In the genomic region with DNA sequence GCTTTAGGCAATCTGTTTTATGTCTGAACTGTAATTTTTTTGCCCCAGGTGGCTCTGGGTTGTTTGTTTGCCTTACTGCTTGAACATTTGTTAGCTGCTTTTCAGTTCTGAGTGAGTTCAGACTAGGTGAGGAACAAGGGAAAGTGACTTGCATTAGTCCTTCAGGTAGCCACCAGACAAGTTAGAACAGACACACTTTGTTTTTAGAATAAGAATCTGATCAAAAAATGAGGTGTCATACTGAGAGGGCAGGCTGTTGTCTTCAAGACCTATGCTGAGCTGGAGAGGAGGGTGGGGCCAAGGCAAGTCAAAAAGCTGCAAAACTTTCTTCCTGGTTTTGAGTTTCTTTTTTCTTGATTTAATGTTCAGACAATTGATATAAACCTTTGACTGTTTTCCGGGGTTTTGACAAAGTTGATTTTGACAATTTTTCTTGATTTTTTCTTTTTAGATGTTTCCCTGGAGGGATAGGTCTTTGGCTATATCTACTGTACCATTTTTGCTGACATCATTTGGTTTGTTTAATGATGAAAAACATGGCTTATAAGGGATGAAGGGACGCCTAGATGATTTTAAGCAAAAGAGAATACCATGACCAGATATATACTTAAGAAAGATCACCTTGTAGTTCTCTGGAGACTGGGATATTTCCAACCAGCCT, we compare ENCODE assay signal across 4 cellular contexts.
TF ChIP-seq lines count a peak whose summit lies in the region.

No MANE protein-coding gene starts in this region.

TF ChIP-seq in HEK293, 187 proteins besides CTCF, POLR2A, EP300 and RAD21:
- TF ChIP-seq PRDM1 (tag by site-specific recombination; IDR thresholded peaks at IDR 0.05): peak; percentile 40; the same call in 1 of the 2 replicates
- TF ChIP-seq ZNF121 (tag by site-specific recombination; IDR thresholded peaks at IDR 0.05): no peak

TF ChIP-seq in GM12878, 131 proteins besides CTCF, POLR2A, EP300 and RAD21 (continued from another document and continues in another):
- TF ChIP-seq PML (IDR thresholded peaks at IDR 0.05; ENCODE audit: low read length) (no peak), NBN (IDR thresholded peaks at IDR 0.05) (no peak), ATF7 (IDR thresholded peaks at IDR 0.05; ENCODE audit: low read depth) (no peak), CHD4 (IDR thresholded peaks at IDR 0.05) (no peak), KLF5 (IDR thresholded peaks at IDR 0.05; ENCODE audit: partially characterized antibody) (no peak), ETV6 (conservative IDR thresholded peaks at IDR 0.05 in 1 of 2, IDR thresholded peaks at IDR 0.05 in 1 of 2; ENCODE audit: borderline replicate concordance in 1 of 2, low read depth in 1 of 2) (no peak), ZNF217 (IDR thresholded peaks at IDR 0.05) (no peak), TCF3 (IDR thresholded peaks at IDR 0.05; ENCODE audit: borderline replicate concordance, insufficient read depth, low read depth, low read length) (no peak)
- TF ChIP-seq, protein P1, sequence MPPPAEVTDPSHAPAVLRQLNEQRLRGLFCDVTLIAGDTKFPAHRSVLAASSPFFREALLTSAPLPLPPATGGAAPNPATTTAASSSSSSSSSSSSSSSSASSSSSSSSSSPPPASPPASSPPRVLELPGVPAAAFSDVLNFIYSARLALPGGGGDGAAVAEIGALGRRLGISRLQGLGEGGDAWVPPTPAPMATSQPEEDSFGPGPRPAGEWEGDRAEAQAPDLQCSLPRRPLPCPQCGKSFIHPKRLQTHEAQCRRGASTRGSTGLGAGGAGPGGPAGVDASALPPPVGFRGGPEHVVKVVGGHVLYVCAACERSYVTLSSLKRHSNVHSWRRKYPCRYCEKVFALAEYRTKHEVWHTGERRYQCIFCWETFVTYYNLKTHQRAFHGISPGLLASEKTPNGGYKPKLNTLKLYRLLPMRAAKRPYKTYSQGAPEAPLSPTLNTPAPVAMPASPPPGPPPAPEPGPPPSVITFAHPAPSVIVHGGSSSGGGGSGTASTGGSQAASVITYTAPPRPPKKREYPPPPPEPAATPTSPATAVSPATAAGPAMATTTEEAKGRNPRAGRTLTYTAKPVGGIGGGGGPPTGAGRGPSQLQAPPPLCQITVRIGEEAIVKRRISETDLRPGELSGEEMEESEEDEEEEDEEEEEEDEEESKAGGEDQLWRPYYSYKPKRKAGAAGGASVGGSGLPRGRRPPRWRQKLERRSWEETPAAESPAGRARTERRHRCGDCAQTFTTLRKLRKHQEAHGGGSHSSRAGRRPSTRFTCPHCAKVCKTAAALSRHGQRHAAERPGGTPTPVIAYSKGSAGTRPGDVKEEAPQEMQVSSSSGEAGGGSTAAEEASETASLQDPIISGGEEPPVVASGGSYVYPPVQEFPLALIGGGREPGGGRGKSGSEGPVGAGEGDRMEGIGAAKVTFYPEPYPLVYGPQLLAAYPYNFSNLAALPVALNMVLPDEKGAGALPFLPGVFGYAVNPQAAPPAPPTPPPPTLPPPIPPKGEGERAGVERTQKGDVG (CRISPR knock-in tag; IDR thresholded peaks at IDR 0.05): no peak
- TF ChIP-seq, protein P2, sequence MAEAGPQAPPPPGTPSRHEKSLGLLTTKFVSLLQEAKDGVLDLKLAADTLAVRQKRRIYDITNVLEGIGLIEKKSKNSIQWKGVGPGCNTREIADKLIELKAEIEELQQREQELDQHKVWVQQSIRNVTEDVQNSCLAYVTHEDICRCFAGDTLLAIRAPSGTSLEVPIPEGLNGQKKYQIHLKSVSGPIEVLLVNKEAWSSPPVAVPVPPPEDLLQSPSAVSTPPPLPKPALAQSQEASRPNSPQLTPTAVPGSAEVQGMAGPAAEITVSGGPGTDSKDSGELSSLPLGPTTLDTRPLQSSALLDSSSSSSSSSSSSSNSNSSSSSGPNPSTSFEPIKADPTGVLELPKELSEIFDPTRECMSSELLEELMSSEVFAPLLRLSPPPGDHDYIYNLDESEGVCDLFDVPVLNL (IDR thresholded peaks at IDR 0.05; ENCODE audit: low read depth, low read length): no peak
- TF ChIP-seq, protein P3, sequence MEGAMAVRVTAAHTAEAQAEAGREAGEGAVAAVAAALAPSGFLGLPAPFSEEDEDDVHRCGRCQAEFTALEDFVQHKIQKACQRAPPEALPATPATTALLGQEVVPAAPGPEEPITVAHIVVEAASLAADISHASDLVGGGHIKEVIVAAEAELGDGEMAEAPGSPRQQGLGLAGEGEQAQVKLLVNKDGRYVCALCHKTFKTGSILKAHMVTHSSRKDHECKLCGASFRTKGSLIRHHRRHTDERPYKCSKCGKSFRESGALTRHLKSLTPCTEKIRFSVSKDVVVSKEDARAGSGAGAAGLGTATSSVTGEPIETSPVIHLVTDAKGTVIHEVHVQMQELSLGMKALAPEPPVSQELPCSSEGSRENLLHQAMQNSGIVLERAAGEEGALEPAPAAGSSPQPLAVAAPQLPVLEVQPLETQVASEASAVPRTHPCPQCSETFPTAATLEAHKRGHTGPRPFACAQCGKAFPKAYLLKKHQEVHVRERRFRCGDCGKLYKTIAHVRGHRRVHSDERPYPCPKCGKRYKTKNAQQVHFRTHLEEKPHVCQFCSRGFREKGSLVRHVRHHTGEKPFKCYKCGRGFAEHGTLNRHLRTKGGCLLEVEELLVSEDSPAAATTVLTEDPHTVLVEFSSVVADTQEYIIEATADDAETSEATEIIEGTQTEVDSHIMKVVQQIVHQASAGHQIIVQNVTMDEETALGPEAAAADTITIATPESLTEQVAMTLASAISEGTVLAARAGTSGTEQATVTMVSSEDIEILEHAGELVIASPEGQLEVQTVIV (IDR thresholded peaks at IDR 0.05; ENCODE audit: borderline replicate concordance, partially characterized antibody): no peak

TF ChIP-seq in HEK293T, 16 proteins besides CTCF, POLR2A, EP300 and RAD21:
- TF ChIP-seq HDGF (IDR thresholded peaks at IDR 0.05; ENCODE audit: borderline replicate concordance) (no peak), ARNT (IDR thresholded peaks at IDR 0.05) (no peak), CTBP1 (IDR thresholded peaks at IDR 0.05; ENCODE audit: borderline replicate concordance) (no peak), SUZ12 (IDR thresholded peaks at IDR 0.05) (no peak), BHLHE40 (IDR thresholded peaks at IDR 0.05; ENCODE audit: borderline replicate concordance) (no peak), ZNF384 (IDR thresholded peaks at IDR 0.05) (no peak), FOXK2 (IDR thresholded peaks at IDR 0.05) (no peak), FOXA1 (IDR thresholded peaks at IDR 0.05) (no peak), SP1 (IDR thresholded peaks at IDR 0.05) (no peak), LEF1 (IDR thresholded peaks at IDR 0.05; ENCODE audit: borderline replicate concordance) (no peak), TARDBP (IDR thresholded peaks at IDR 0.05) (no peak), L3MBTL2 (conservative IDR thresholded peaks at IDR 0.05) (no peak)
- TF ChIP-seq, protein P4, sequence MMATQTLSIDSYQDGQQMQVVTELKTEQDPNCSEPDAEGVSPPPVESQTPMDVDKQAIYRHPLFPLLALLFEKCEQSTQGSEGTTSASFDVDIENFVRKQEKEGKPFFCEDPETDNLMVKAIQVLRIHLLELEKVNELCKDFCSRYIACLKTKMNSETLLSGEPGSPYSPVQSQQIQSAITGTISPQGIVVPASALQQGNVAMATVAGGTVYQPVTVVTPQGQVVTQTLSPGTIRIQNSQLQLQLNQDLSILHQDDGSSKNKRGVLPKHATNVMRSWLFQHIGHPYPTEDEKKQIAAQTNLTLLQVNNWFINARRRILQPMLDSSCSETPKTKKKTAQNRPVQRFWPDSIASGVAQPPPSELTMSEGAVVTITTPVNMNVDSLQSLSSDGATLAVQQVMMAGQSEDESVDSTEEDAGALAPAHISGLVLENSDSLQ (IDR thresholded peaks at IDR 0.05): no peak

TF ChIP-seq in SK-N-SH treated with all-trans-retinoic acid at 6 μM for 48 hours, 23 proteins besides CTCF, POLR2A, EP300 and RAD21 (continued from another document):
- TF ChIP-seq, protein P5, sequence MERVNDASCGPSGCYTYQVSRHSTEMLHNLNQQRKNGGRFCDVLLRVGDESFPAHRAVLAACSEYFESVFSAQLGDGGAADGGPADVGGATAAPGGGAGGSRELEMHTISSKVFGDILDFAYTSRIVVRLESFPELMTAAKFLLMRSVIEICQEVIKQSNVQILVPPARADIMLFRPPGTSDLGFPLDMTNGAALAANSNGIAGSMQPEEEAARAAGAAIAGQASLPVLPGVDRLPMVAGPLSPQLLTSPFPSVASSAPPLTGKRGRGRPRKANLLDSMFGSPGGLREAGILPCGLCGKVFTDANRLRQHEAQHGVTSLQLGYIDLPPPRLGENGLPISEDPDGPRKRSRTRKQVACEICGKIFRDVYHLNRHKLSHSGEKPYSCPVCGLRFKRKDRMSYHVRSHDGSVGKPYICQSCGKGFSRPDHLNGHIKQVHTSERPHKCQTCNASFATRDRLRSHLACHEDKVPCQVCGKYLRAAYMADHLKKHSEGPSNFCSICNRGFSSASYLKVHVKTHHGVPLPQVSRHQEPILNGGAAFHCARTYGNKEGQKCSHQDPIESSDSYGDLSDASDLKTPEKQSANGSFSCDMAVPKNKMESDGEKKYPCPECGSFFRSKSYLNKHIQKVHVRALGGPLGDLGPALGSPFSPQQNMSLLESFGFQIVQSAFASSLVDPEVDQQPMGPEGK (CRISPR knock-in tag; IDR thresholded peaks at IDR 0.05; ENCODE audit: borderline replicate concordance): no peak
- no peak for TF ChIP-seq SNAI2 (CRISPR knock-in tag; IDR thresholded peaks at IDR 0.05)
- no peak for TF ChIP-seq ESRRG (CRISPR knock-in tag; IDR thresholded peaks at IDR 0.05)
